In the genomic region with DNA sequence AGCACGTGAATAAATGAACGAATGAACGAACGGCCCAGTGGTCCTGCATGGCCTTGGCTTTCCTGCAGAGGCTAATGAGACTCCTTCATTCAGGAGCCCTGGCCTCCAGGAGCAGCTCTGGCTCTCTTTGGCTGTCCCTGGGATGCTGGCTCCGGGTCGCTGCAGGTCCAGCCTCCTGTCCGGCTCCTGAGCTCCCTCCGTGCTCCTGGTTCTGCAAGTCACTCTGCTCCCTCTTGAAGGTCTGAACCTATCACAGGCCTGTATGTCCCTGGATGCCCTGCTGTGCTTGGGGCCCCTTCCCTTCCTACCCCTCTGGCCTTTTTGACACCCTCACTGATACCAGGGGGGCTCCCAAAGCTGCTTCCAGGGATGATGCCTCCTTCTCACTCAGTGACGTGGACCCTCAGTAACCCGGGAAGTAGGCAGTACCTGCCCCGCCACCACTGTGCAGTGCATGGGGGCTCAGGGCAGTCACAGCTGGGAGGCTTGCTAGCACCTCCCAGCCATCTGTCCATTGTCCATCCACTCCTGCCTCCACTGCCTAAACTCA, we compare ENCODE assay signal across 29 cellular contexts.
DNase-seq lines count a peak whose midpoint lies in the region; ATAC-seq and TF ChIP-seq lines count a peak whose summit lies in the region.
"Had no signal": no experiment of that assay in that cellular context is flagged by ENCODE, and none has a peak within 500 bp of the region (broad histone marks: within the 10 kb centered on the region; RNA-seq: fewer than 3 reads in every experiment).

No MANE protein-coding gene starts in this region.

- peaks cover 19% of the 10 kb centered on the region for H3K9me3 Mint-ChIP-seq in osteocyte (ENCODE audit: unreplicated experiment)

- H3K4me1 Mint-ChIP-seq in osteocyte (ENCODE audit: unreplicated experiment) (no peaks in the 10 kb centered on the region), T-helper 17 cell (peaks cover 2% of the 10 kb centered on the region)
- H3K4me1 Mint-ChIP-seq: activated naive CD8-positive, alpha-beta T cell treated with anti-CD3 and anti-CD28 coated beads, Interleukin-2, amount 50 U/mL, for 24 hours; CD4-positive, alpha-beta memory T cell; central memory CD8-positive, alpha-beta T cell had no signal

- peaks cover 5% of the 10 kb centered on the region for H3K9me3 ChIP-seq in T-helper 17 cell (ENCODE audit: control insufficient read depth, low read length, poor library complexity, severe bottlenecking)

- H3K27me3 Mint-ChIP-seq in osteocyte (ENCODE audit: unreplicated experiment) (no peaks in the 10 kb centered on the region), T-helper 17 cell (peaks cover 16% of the 10 kb centered on the region)

- ATAC-seq in activated CD4-positive, CD25-positive, alpha-beta regulatory T cell treated with anti-CD3 and anti-CD28 coated beads, Interleukin-2, amount 50 U/mL, for 24 hours: no peak
- ATAC-seq in T-helper 17 cell: no peak
- ATAC-seq: activated naive CD8-positive, alpha-beta T cell treated with anti-CD3 and anti-CD28 coated beads, Interleukin-2, amount 50 U/mL, for 24 hours; activated T-helper 17 cell treated with anti-CD3 and anti-CD28 coated beads, Interleukin-2, amount 50 U/mL, for 72 hours; gastrocnemius medialis; naive thymus-derived CD8-positive, alpha-beta T cell; SK-N-SH treated with all-trans-retinoic acid at 6 μM for 48 hours; stimulated activated memory B cell treated with anti-CD40 and anti-IgM and Interleukin-4, amounts not matched to agents 10 μg/mL and 1 μg/mL and 100 μg/mL, for 72 hours had no signal

- H3K4me3 Mint-ChIP-seq in osteocyte (ENCODE audit: unreplicated experiment) (no peak overlapping the region), T-helper 17 cell (no peak overlapping the region)
- H3K4me3 Mint-ChIP-seq: activated naive CD8-positive, alpha-beta T cell treated with anti-CD3 and anti-CD28 coated beads, Interleukin-2, amount 50 U/mL, for 24 hours; activated T-helper 17 cell treated with anti-CD3 and anti-CD28 coated beads, Interleukin-2, amount 50 U/mL, for 72 hours; CD4-positive, alpha-beta memory T cell; central memory CD8-positive, alpha-beta T cell; naive thymus-derived CD8-positive, alpha-beta T cell; stimulated activated memory B cell treated with anti-CD40 and anti-IgM and Interleukin-4, amounts not matched to agents 10 μg/mL and 1 μg/mL and 100 μg/mL, for 72 hours; T-helper 2 cell treated with Interferon-gamma antibody and Interleukin-4, amounts not matched to agents 5 μg/mL and 100 μg/mL, for 36 hours had no signal

- peak; percentile 4 for DNase-seq in activated CD4-positive, CD25-positive, alpha-beta regulatory T cell treated with anti-CD3 and anti-CD28 coated beads, Interleukin-2, amount 50 U/mL, for 72 hours
- DNase-seq in stimulated activated CD4-positive, alpha-beta T cell treated with anti-CD3 and anti-CD28 coated beads, Interleukin-4, amount 100 ng/mL, for 24 hours: peak; percentile 2
- DNase-seq in stimulated activated CD4-positive, alpha-beta T cell treated with anti-CD3 and anti-CD28 coated beads, Interleukin-4, amount 100 ng/mL, for 4 hours: no peak
- DNase-seq in osteocyte (ENCODE audit: extremely low spot score, unreplicated experiment) (peak; percentile 80), GM10248 (ENCODE audit: extremely low spot score) (no peak), T-helper 17 cell (no peak), SKM-1 treated with dmso at 0.1 percent for 144 hours (lab: John Stamatoyannopoulos, UW; ENCODE audit: unreplicated experiment) (no peak)
- DNase-seq: activated CD4-positive, alpha-beta T cell treated with anti-CD3 and anti-CD28 coated beads, Interleukin-2, amount 50 U/mL, for 1 hour; activated naive CD8-positive, alpha-beta T cell treated with anti-CD3 and anti-CD28 coated beads, Interleukin-2, amount 50 U/mL, for 24 hours; AML-193; CD4-positive, alpha-beta memory T cell; dermis blood vessel endothelial cell; gastrocnemius medialis; Karpas-422; left ventricle myocardium inferior; midbrain; NCI-H1417 treated with DMSO at 0.1 percent for 48 hours; NCI-H2081 treated with DMSO at 0.1 percent for 48 hours; NCI-H345; NCI-H748 treated with DMSO at 0.1 percent for 48 hours; occipital lobe; OCI-M1 had no signal

- POLR2A ChIA-PET in GM10248 (lab: Yijun Ruan, JAX): no interaction called here

- H3K36me3 Mint-ChIP-seq in osteocyte (ENCODE audit: unreplicated experiment) (no peaks in the 10 kb centered on the region), T-helper 17 cell (ENCODE audit: low read depth) (no peaks in the 10 kb centered on the region)

- CTCF ChIA-PET in GM10248 (lab: Yijun Ruan, JAX): no interaction called here

- TF ChIP-seq CTCF in osteocyte (IDR thresholded peaks at IDR 0.05): no peak
- TF ChIP-seq CTCF in GM10248 (IDR thresholded peaks at IDR 0.05; ENCODE audit: control extremely low read depth, extremely low read depth, low read depth, missing control alignments): no peak

- H3K27ac Mint-ChIP-seq in osteocyte (ENCODE audit: unreplicated experiment): no peak overlapping the region
- no peak overlapping the region for H3K27ac Mint-ChIP-seq in T-helper 17 cell
- H3K27ac Mint-ChIP-seq: activated naive CD8-positive, alpha-beta T cell treated with anti-CD3 and anti-CD28 coated beads, Interleukin-2, amount 50 U/mL, for 24 hours; activated T-helper 17 cell treated with anti-CD3 and anti-CD28 coated beads, Interleukin-2, amount 50 U/mL, for 72 hours; stimulated activated memory B cell treated with anti-CD40 and anti-IgM and Interleukin-4, amounts not matched to agents 10 μg/mL and 1 μg/mL and 100 μg/mL, for 72 hours; T-helper 2 cell treated with Interferon-gamma antibody and Interleukin-4, amounts not matched to agents 5 μg/mL and 100 μg/mL, for 36 hours had no signal

Comparison
In these comparisons a context has a peak if more than half of its experiments do, and no peak if none do; other contexts are left out.
1. DNase-seq: peak in activated CD4-positive, CD25-positive, alpha-beta regulatory T cell treated with anti-CD3 and anti-CD28 coated beads, Interleukin-2, amount 50 U/mL, for 72 hours (single experiment), stimulated activated CD4-positive, alpha-beta T cell treated with anti-CD3 and anti-CD28 coated beads, Interleukin-4, amount 100 ng/mL, for 24 hours (single experiment) and osteocyte (single experiment); none in stimulated activated CD4-positive, alpha-beta T cell treated with anti-CD3 and anti-CD28 coated beads, Interleukin-4, amount 100 ng/mL, for 4 hours (0 of 2), GM10248 (single experiment), T-helper 17 cell (0 of 3) and SKM-1 treated with dmso at 0.1 percent for 144 hours (single experiment).